In the genomic region with DNA sequence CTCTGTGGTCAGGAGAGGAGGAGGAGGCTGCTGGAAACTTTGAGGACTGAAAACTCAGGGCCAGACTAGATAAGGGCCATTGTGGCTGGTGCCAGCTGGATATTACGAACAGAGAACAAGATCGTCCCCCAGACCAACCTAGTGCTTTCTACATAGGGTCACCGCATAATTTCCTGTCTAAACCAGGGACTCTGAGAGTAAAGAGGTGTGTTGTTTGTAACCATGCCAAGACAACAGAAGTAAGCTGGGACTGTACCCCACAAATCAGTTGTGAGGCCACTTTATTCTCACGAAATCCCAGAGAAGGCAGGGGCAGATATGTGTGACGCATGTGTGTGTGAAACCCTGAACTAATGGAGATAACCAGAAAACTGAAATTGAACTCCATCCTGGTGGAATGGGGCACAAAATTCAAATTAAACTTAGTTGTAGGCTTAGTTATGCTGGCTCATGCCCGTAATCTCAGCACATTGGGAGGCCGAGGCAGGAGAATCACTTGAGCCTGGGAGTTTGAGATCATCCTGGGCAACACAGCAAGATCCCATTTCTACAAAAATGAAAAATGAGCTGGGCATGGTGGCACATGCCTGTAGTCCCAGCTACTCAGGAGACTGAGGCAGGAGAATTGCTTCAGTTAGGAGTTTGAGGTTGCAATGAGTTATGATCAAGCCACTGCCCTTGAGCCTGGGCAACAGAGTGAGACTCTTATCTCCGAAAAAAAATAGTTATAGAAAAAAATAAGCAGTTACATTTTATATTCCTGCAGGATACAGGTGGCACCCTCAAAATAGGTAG, we compare ENCODE assay signal across 31 cellular contexts. TPM values are rescaled to one million over a fixed set of nuclear protein-coding genes. Genes with fewer than 3 reads are reported as not detected.
"Had no signal": no experiment of that assay in that cellular context is flagged by ENCODE, and none has a peak within 500 bp of the region (broad histone marks: within the 10 kb centered on the region; RNA-seq: fewer than 3 reads in every experiment).

No MANE protein-coding gene starts in this region.

- H3K9me3 ChIP-seq: esophagus muscularis mucosa, gastroesophageal sphincter, heart right ventricle, left lung, ovary, psoas muscle, sigmoid colon, stomach, tibial artery had no signal

- H3K4me3 ChIP-seq: dorsolateral prefrontal cortex, esophagus muscularis mucosa, gastroesophageal sphincter, heart right ventricle, left lung, neural progenitor cell, ovary, psoas muscle, sigmoid colon, stomach, tibial artery had no signal

- H2AFZ ChIP-seq: neural progenitor cell had no signal

- H3K4me1 ChIP-seq: foreskin keratinocyte, gastroesophageal sphincter, heart right ventricle, left lung, neural progenitor cell, psoas muscle, sigmoid colon, stomach had no signal

- H3K36me3 Mint-ChIP-seq: naive thymus-derived CD4-positive, alpha-beta T cell; neural progenitor cell; stimulated activated effector memory CD8-positive, alpha-beta T cell treated with anti-CD3 and anti-CD28 coated beads, Interleukin-12 subunit alpha, Interleukin-12 subunit beta, amount 100 ng/mL, for 72 hours; type B pancreatic cell had no signal

- DNase-seq: dorsolateral prefrontal cortex; effector CD4-positive, alpha-beta T cell; endodermal cell; foreskin keratinocyte; glutamatergic neuron; heart right ventricle; hippocampal formation; left cardiac atrium; left lung; mesendoderm; midbrain; naive thymus-derived CD4-positive, alpha-beta T cell; nucleus accumbens; ovary; posterior cingulate gyrus; psoas muscle; right cardiac atrium; sigmoid colon; stimulated activated CD4-positive, alpha-beta T cell treated with anti-CD3 and anti-CD28 coated beads, Interleukin-2, amount 100 ng/mL, for 24 hours; stimulated activated CD4-positive, alpha-beta T cell treated with anti-CD3 and anti-CD28 coated beads, Interleukin-4, amount 100 ng/mL, for 24 hours; stimulated activated naive CD4-positive, alpha-beta T cell treated with Interleukin-2 at 50 U/mL for 16 hours; stomach; tibial artery had no signal

- FAIRE-seq: endothelial cell of umbilical vein, islet of Langerhans had no signal

- H3K36me3 ChIP-seq: esophagus muscularis mucosa, gastroesophageal sphincter, heart right ventricle, left lung, neural progenitor cell, ovary, sigmoid colon, stomach, tibial artery had no signal

- H3K4me2 ChIP-seq: neural progenitor cell had no signal

- H3K27ac Mint-ChIP-seq: endodermal cell; naive thymus-derived CD4-positive, alpha-beta T cell; nephron; neural progenitor cell; stimulated activated effector memory CD8-positive, alpha-beta T cell treated with anti-CD3 and anti-CD28 coated beads, Interleukin-12 subunit alpha, Interleukin-12 subunit beta, amount 100 ng/mL, for 72 hours; type B pancreatic cell had no signal

- H3K27ac ChIP-seq: dorsolateral prefrontal cortex, esophagus muscularis mucosa, foreskin keratinocyte, gastroesophageal sphincter, heart right ventricle, left lung, neural progenitor cell, ovary, psoas muscle, sigmoid colon, stomach, tibial artery had no signal

- H3K4me1 Mint-ChIP-seq: endodermal cell; naive thymus-derived CD4-positive, alpha-beta T cell; neural progenitor cell; stimulated activated effector memory CD8-positive, alpha-beta T cell treated with anti-CD3 and anti-CD28 coated beads, Interleukin-12 subunit alpha, Interleukin-12 subunit beta, amount 100 ng/mL, for 72 hours had no signal

- H3K27me3 Mint-ChIP-seq: type B pancreatic cell had no signal

- H3K27me3 ChIP-seq: dorsolateral prefrontal cortex, foreskin keratinocyte, heart right ventricle, left lung, neural progenitor cell, ovary, sigmoid colon had no signal

- H3K9me3 Mint-ChIP-seq: endodermal cell; nephron; neural progenitor cell; stimulated activated effector memory CD8-positive, alpha-beta T cell treated with anti-CD3 and anti-CD28 coated beads, Interleukin-12 subunit alpha, Interleukin-12 subunit beta, amount 100 ng/mL, for 72 hours; type B pancreatic cell had no signal

- H3K4me3 Mint-ChIP-seq: endodermal cell; naive thymus-derived CD4-positive, alpha-beta T cell; nephron; neural progenitor cell; stimulated activated effector memory CD8-positive, alpha-beta T cell treated with anti-CD3 and anti-CD28 coated beads, Interleukin-12 subunit alpha, Interleukin-12 subunit beta, amount 100 ng/mL, for 72 hours; type B pancreatic cell had no signal

- H3K9ac ChIP-seq: neural progenitor cell had no signal

- ATAC-seq: foreskin keratinocyte; gastroesophageal sphincter; heart right ventricle; left cardiac atrium; left lung; naive thymus-derived CD4-positive, alpha-beta T cell; psoas muscle; right cardiac atrium; stimulated activated effector memory CD8-positive, alpha-beta T cell treated with anti-CD3 and anti-CD28 coated beads, Interleukin-12 subunit alpha, Interleukin-12 subunit beta, amount 100 ng/mL, for 72 hours had no signal

RNA-seq across cellular contexts. Expression of a gene that starts 20.5 kb away (rescaled TPM):
- polyA plus RNA-seq: naive thymus-derived CD4-positive, alpha-beta T cell had no signal
